ENCODE assay signal across 12 cellular contexts in the genomic region with DNA sequence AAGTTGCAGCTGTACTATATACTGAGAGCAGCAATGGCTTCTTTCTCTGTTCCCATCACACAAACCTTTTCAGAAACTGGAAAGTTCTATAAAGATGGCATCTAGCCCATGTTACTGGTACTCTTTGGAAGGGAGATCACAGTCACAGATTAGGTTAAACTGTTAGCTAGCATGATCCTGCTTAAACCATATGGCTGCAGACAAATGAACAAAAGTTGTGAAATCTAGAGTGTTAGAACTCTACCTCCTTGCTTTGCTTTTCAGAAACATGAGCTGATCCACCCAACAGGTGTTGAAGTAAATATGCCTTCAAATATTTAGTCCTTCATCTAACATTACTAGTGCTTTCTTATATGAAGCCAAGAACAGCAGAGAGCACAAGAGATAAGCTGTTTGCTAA.
A peak's percentile ranks its signal among the peaks of the same experiment; 100 is the strongest.
DNase-seq lines count a peak whose midpoint lies in the region; ATAC-seq, FAIRE-seq and TF ChIP-seq lines count a peak whose summit lies in the region.
"Had no signal": no experiment of that assay in that cellular context is flagged by ENCODE, and none has a peak within 500 bp of the region (broad histone marks: within the 10 kb centered on the region; RNA-seq: fewer than 3 reads in every experiment).

No MANE protein-coding gene starts in this region.

- H3K18ac ChIP-seq in H9 (ENCODE audit: insufficient read length, low read depth, low read length): no peak overlapping the region

- H2BK20ac ChIP-seq in H9 (ENCODE audit: low read depth, low read length, poor library complexity, severe bottlenecking): no peak overlapping the region

- H3K36me3 Mint-ChIP-seq in natural killer cell: peaks cover 9% of the 10 kb centered on the region
- peaks cover 6 to 14% (median 9%) of the 10 kb centered on the region in 3 experiments; a peak in 6 of 7 replicates for H3K36me3 Mint-ChIP-seq in H9 (ENCODE audit: insufficient read depth in 1 of 3, low read depth in 3 of 3)

- no peak overlapping the region for H3K14ac ChIP-seq in H9 (ENCODE audit: insufficient read depth, low read length)

- no peaks in the 10 kb centered on the region for H3K27me3 ChIP-seq in BLaER1 treated with 17β-estradiol and CSF1 and Interleukin-3, amounts not matched to agents 10 nM and 100 nM
- H3K27me3 ChIP-seq in PC-3 (ENCODE audit: low read length) (no peaks in the 10 kb centered on the region), colonic mucosa (no peaks in the 10 kb centered on the region), H9 (ENCODE audit: insufficient read depth, low read length) (no peaks in the 10 kb centered on the region)
- H3K27me3 ChIP-seq: BE2C, ovary had no signal

- POLR2A ChIA-PET in PC-3 (lab: Charles Lee; ENCODE audit: unreplicated experiment): no interaction called here

- no peak overlapping the region for H3K56ac ChIP-seq in H9 (ENCODE audit: insufficient read length, low read depth, low read length)

- no peaks in the 10 kb centered on the region for H3K79me1 ChIP-seq in H9 (ENCODE audit: insufficient read depth, low read depth, low read length, poor library complexity, severe bottlenecking)

- H3K9me3 ChIP-seq in BLaER1 treated with 17β-estradiol and CSF1 and Interleukin-3, amounts not matched to agents 10 nM and 100 nM (replicated peaks in 1 of 11): peaks cover 0 to 20% (median 8%) of the 10 kb centered on the region in 11 experiments; a peak in 11 of 22 replicates
- H3K9me3 ChIP-seq in PC-3 (ENCODE audit: low read length) (no peaks in the 10 kb centered on the region), colonic mucosa (no peaks in the 10 kb centered on the region), H9 (ENCODE audit: control insufficient read depth, low read depth, low read length) (no peaks in the 10 kb centered on the region)
- H3K9me3 ChIP-seq: BE2C, ovary had no signal

- no peak overlapping the region for H3K4ac ChIP-seq in H9 (ENCODE audit: low read depth, low read length)

- no peak for FAIRE-seq in GM19239 (lab: Jason Lieb, UNC)
- FAIRE-seq: H1 had no signal

- H2BK120ac ChIP-seq in H9 (ENCODE audit: low read depth, low read length, poor library complexity, severe bottlenecking): no peak overlapping the region

- CTCF ChIA-PET in PC-3 (lab: Charles Lee): interaction anchor here (0.9 kb wide), 1 partner anchor 114 kb away, joined by 3 read pairs; no protein-coding TSS in a partner anchor

- peak overlapping the region; percentile 61 to 92 (median 87); a peak in 21 of 22 replicates for H3K27ac ChIP-seq in BLaER1 treated with 17β-estradiol and CSF1 and Interleukin-3, amounts not matched to agents 10 nM and 100 nM
- H3K27ac ChIP-seq in PC-3 (ENCODE audit: low read length) (peak overlapping the region; percentile 96), colonic mucosa (peak overlapping the region; percentile 4), H9 (ENCODE audit: insufficient read length, low read depth, low read length) (no peak overlapping the region)
- H3K27ac ChIP-seq: ovary had no signal

- peaks cover 5% of the 10 kb centered on the region for H3F3A ChIP-seq in PC-3 (ENCODE audit: low read length, unreplicated experiment)

- H2AFZ ChIP-seq in PC-3 (ENCODE audit: low read length): no peak overlapping the region
- H2AFZ ChIP-seq in H9 (ENCODE audit: low read length): no peak overlapping the region

- H3K9ac ChIP-seq in BLaER1 treated with 17β-estradiol and CSF1 and Interleukin-3, amounts not matched to agents 10 nM and 100 nM: peak overlapping the region in 8 of 11 experiments; percentile 10 to 69 (median 52); a peak in 11 of 22 replicates
- H3K9ac ChIP-seq in PC-3 (ENCODE audit: low read length) (peak overlapping the region; percentile 75), colonic mucosa (ENCODE audit: low read depth in 2 of 2, low read length in 2 of 2) (no peak overlapping the region), H9 (ENCODE audit: extremely low read depth, insufficient read length, low read length) (no peak overlapping the region)

- H3K79me2 ChIP-seq in PC-3 (ENCODE audit: low read length) (no peaks in the 10 kb centered on the region), H9 (ENCODE audit: insufficient read depth, low read length) (no peaks in the 10 kb centered on the region)

- H3K4me2 ChIP-seq in BLaER1 treated with 17β-estradiol and CSF1 and Interleukin-3, amounts not matched to agents 10 nM and 100 nM: peak overlapping the region; percentile 67 to 88 (median 82); a peak in 21 of 22 replicates
- peak overlapping the region; percentile 70 for H3K4me2 ChIP-seq in PC-3 (ENCODE audit: low read length)
- H3K4me2 ChIP-seq in H9 (ENCODE audit: insufficient read depth, insufficient read length, low read length): no peak overlapping the region

- no peak overlapping the region for H3T11ph ChIP-seq in H9 (ENCODE audit: low read length)

- H3K23ac ChIP-seq in H9 (ENCODE audit: insufficient read length, low read depth, low read length): no peak overlapping the region

- no peak overlapping the region for H2BK5ac ChIP-seq in H9 (ENCODE audit: insufficient read length, low read length)

- H2BK15ac ChIP-seq in H9 (ENCODE audit: low read depth, low read length): no peak overlapping the region

- H3K4me3 Mint-ChIP-seq in natural killer cell (peak overlapping the region; percentile 67), H9 (no peak overlapping the region)

- TF ChIP-seq CTCF in PC-3 (conservative IDR thresholded peaks at IDR 0.05; ENCODE audit: low read depth, low read length) (no peak), colonic mucosa (IDR thresholded peaks at IDR 0.05) (no peak), natural killer cell (IDR thresholded peaks at IDR 0.05) (no peak), H9 (conservative IDR thresholded peaks at IDR 0.05) (no peak)

- H4K91ac ChIP-seq in H9 (ENCODE audit: insufficient read length, low read depth, low read length): no peak overlapping the region

- BruUV-seq in PC-3 (replicated peaks; lab: Mats Ljungman, UMichigan): no TSS peak

- no peaks in the 10 kb centered on the region for H3K23me2 ChIP-seq in H9 (ENCODE audit: insufficient read length, low read depth, low read length, poor library complexity, severe bottlenecking)

- no peaks in the 10 kb centered on the region for H3K9me2 ChIP-seq in PC-3 (replicated peaks; ENCODE audit: low read length)

- intact Hi-C loops in PC-3 (cut with micrococcal nuclease): loop anchor here (1.0 to 2.0 kb wide), 2 partner anchors 34 to 76 kb away; no protein-coding TSS in a partner anchor
- intact Hi-C loops in colonic mucosa (cut with DNase I): no loop called here
- intact Hi-C loops in natural killer cell (cut with micrococcal nuclease): loop anchor here (2.0 kb wide), 2 partner anchors 42 to 88 kb away; no protein-coding TSS in a partner anchor

- H3K4me3 ChIP-seq in BLaER1 treated with 17β-estradiol and CSF1 and Interleukin-3, amounts not matched to agents 10 nM and 100 nM: peak overlapping the region in 3 of 10 experiments; percentile 12 to 19 (median 18); a peak in 4 of 20 replicates
- H3K4me3 ChIP-seq in PC-3 (ENCODE audit: low read length) (no peak overlapping the region; the same call in 1 of the 2 replicates), colonic mucosa (no peak overlapping the region)
- H3K4me3 ChIP-seq: ovary had no signal

- no peak overlapping the region for H4K5ac ChIP-seq in H9 (ENCODE audit: insufficient read length, low read depth, low read length)

- peaks cover 22 to 36% (median 32%) of the 10 kb centered on the region in 10 experiments for H3K4me1 ChIP-seq in BLaER1 treated with 17β-estradiol and CSF1 and Interleukin-3, amounts not matched to agents 10 nM and 100 nM
- H3K4me1 ChIP-seq in PC-3 (ENCODE audit: insufficient read depth, low read length) (peaks cover 22% of the 10 kb centered on the region), colonic mucosa (no peaks in the 10 kb centered on the region), H9 (ENCODE audit: insufficient read depth, low read length) (peaks cover 4% of the 10 kb centered on the region; the same call in 1 of the 2 replicates)
- H3K4me1 ChIP-seq: BE2C had no signal

- H2AK5ac ChIP-seq in H9 (ENCODE audit: insufficient read length, low read length): no peak overlapping the region

- peaks cover 73 to 78% of the 10 kb centered on the region in 2 donors for H3K4me1 Mint-ChIP-seq in natural killer cell
- peaks cover 13 to 18% of the 10 kb centered on the region in 2 experiments for H3K4me1 Mint-ChIP-seq in H9

- no peaks in the 10 kb centered on the region for H3K36me3 ChIP-seq in BLaER1 treated with 17β-estradiol and CSF1 and Interleukin-3, amounts not matched to agents 10 nM and 100 nM
- H3K36me3 ChIP-seq in PC-3 (ENCODE audit: low read depth, low read length): no peaks in the 10 kb centered on the region
- H3K36me3 ChIP-seq in colonic mucosa: no peaks in the 10 kb centered on the region
- H3K36me3 ChIP-seq: BE2C, ovary had no signal

- no peaks in the 10 kb centered on the region for H4K20me1 ChIP-seq in BLaER1 treated with 17β-estradiol and CSF1 and Interleukin-3, amounts not matched to agents 10 nM and 100 nM
- no peaks in the 10 kb centered on the region for H4K20me1 ChIP-seq in PC-3 (ENCODE audit: low read length)
- no peaks in the 10 kb centered on the region for H4K20me1 ChIP-seq in H9 (ENCODE audit: control insufficient read depth, insufficient read depth, insufficient read length)

- H3K27me3 Mint-ChIP-seq in natural killer cell (ENCODE audit: low read depth in 2 of 2) (no peaks in the 10 kb centered on the region), H9 (ENCODE audit: low read depth) (no peaks in the 10 kb centered on the region)

- no peak overlapping the region for H4K8ac ChIP-seq in H9 (replicated peaks; ENCODE audit: insufficient read length, low read depth, low read length)

- no peak for ATAC-seq in PC-3
- peak; percentile 26 to 31 (median 31) for ATAC-seq in natural killer cell
- ATAC-seq in GM18870 (IDR thresholded peaks at IDR 0.05; ENCODE audit: unreplicated experiment): no peak

- DNase-seq in PC-3 (no peak), colonic mucosa (no peak), natural killer cell (no peak), H9 (no peak), GM19239 (ENCODE audit: insufficient read length, low spot score) (no peak), HPDE6-E6E7 (ENCODE audit: extremely low spot score) (no peak)
- DNase-seq: BE2C, NCI-H1694 treated with DMSO at 0.1 percent for 48 hours, ovary had no signal

- H2BK12ac ChIP-seq in H9 (ENCODE audit: insufficient read length, low read depth, low read length): no peak overlapping the region

- peaks cover 0 to 2% of the 10 kb centered on the region in 2 donors for H3K9me3 Mint-ChIP-seq in natural killer cell
- H3K9me3 Mint-ChIP-seq in H9: peaks cover 8 to 10% of the 10 kb centered on the region in 2 experiments; a peak in 3 of 5 replicates

- peak overlapping the region; percentile 89 to 94 for H3K27ac Mint-ChIP-seq in natural killer cell
- H3K27ac Mint-ChIP-seq in H9: no peak overlapping the region

Comparison
In these comparisons a context has a peak if more than half of its experiments do, and no peak if none do; other contexts are left out.
1. H3K9ac ChIP-seq: peak in BLaER1 treated with 17β-estradiol and CSF1 and Interleukin-3, amounts not matched to agents 10 nM and 100 nM (8 of 11) and PC-3 (single experiment); none in colonic mucosa (0 of 2) and H9 (single experiment).
2. ATAC-seq: peak in natural killer cell (3 of 3); none in PC-3 (single experiment) and GM18870 (single experiment).
3. H3K27ac Mint-ChIP-seq: peak in natural killer cell (2 of 2); none in H9 (0 of 3).